Comparison of ENCODE assay signal across 9 cellular contexts in the genomic region with DNA sequence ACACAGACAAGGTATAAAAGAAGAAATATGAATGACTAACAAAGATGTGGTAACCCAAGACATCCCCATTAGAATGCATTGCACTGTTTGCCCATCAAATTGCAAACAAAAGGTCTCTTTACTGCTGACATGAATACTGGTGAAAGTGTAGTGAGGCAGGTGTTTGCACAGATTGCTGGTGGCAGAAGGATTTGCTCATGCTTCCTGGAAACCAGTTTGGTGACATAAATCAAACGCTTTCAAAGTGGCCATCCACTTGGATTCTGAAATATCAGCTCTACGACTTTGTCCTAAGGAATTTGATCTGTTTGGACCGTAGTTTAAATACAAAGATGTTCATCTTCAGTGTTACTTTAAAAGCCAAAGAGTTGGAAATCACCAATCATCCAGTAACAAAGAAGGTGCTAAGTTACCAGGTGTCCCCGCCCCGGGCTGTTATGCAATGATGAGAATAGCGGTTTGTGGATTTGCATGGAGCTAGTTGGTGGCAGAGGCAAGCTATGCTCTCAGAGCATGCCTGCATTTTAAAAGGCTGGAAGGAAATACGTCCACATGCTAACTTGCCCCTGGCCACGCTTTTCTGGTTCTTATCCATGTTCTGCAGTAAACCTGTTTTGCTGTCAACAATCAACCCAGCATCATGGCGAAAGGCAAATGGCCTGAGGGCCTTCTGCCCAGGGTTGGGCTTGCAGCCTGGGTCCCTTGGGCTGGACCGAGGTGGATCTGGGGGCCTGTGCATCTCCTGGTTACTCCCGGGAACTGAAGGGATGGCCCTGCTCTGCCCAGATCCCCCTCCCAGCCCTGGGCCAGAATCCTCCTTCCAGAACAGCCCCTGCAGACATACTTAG. TPM values are rescaled to one million over a fixed set of nuclear protein-coding genes. Genes with fewer than 3 reads are reported as not detected.
DNase-seq lines count a peak whose midpoint lies in the region; ATAC-seq and TF ChIP-seq lines count a peak whose summit lies in the region.
"Had no signal": no experiment of that assay in that cellular context is flagged by ENCODE, and none has a peak within 500 bp of the region (broad histone marks: within the 10 kb centered on the region; RNA-seq: fewer than 3 reads in every experiment).

No MANE protein-coding gene starts in this region.

- no peak overlapping the region for H3K4me3 Mint-ChIP-seq in osteocyte (ENCODE audit: unreplicated experiment)
- H3K4me3 Mint-ChIP-seq: HFFc6 had no signal

- H3K9me3 ChIP-seq in NT2/D1 (ENCODE audit: insufficient read depth, low read length) = no peaks in the 10 kb centered on the region
- H3K9me3 ChIP-seq in left lung = no peaks in the 10 kb centered on the region

- DNase-seq in NB4 (ENCODE audit: low read depth) (peak; percentile 47), NT2/D1 (ENCODE audit: low read depth, low spot score) (no peak), left lung (no peak), osteocyte (ENCODE audit: extremely low spot score, unreplicated experiment) (no peak), coronary artery (ENCODE audit: low spot score) (no peak)
- DNase-seq in stimulated activated CD4-positive, alpha-beta T cell treated with anti-CD3 and anti-CD28 coated beads, Interleukin-4, amount 100 ng/mL, for 4 hours = no peak
- DNase-seq: HFFc6 had no signal

- no peaks in the 10 kb centered on the region for H3K36me3 Mint-ChIP-seq in osteocyte (ENCODE audit: unreplicated experiment)

- peak; percentile 43 for ATAC-seq in GM18858 (IDR thresholded peaks at IDR 0.05; ENCODE audit: unreplicated experiment)
- peak; percentile 26 for ATAC-seq in left lung
- no peak for ATAC-seq in HG03095 (IDR thresholded peaks at IDR 0.05; ENCODE audit: unreplicated experiment)

- H3K27ac ChIP-seq in left lung (no peak overlapping the region), coronary artery (no peak overlapping the region)

- H3K36me3 ChIP-seq in NT2/D1 (ENCODE audit: insufficient read depth, insufficient read length, low read length) (no peaks in the 10 kb centered on the region), left lung (no peaks in the 10 kb centered on the region)

- no peak for TF ChIP-seq CTCF in NB4 (IDR thresholded peaks at IDR 0.05; ENCODE audit: low read depth, low read length)
- TF ChIP-seq CTCF in left lung (IDR thresholded peaks at IDR 0.05) = no peak
- no peak for TF ChIP-seq CTCF in osteocyte (IDR thresholded peaks at IDR 0.05)
- TF ChIP-seq CTCF in coronary artery (IDR thresholded peaks at IDR 0.05) = no peak

- H3K4me1 ChIP-seq in NT2/D1 (ENCODE audit: insufficient read depth, insufficient read length) = peaks cover 35% of the 10 kb centered on the region
- H3K4me1 ChIP-seq in left lung = peaks cover 0 to 36% of the 10 kb centered on the region in 2 donors

- H3K27me3 ChIP-seq in NT2/D1 (ENCODE audit: insufficient read depth, insufficient read length) (peaks cover 12% of the 10 kb centered on the region), left lung (peaks cover 9 to 66% of the 10 kb centered on the region in 2 donors)

- H3K9me3 Mint-ChIP-seq in osteocyte (ENCODE audit: unreplicated experiment) = no peaks in the 10 kb centered on the region
- H3K9me3 Mint-ChIP-seq: HFFc6 had no signal

- H3K27ac Mint-ChIP-seq in osteocyte (ENCODE audit: unreplicated experiment) = no peak overlapping the region
- H3K27ac Mint-ChIP-seq: HFFc6 had no signal

- intact Hi-C loops in left lung (cut with DNase I) = no loop called here

- no peak for TF ChIP-seq POLR2A in NB4 (IDR thresholded peaks at IDR 0.05; ENCODE audit: extremely low read depth, insufficient read length)

- peaks cover 36% of the 10 kb centered on the region for H3K4me1 Mint-ChIP-seq in osteocyte (ENCODE audit: unreplicated experiment)

- H3K4me3 ChIP-seq in NB4 (ENCODE audit: low read depth, low read length) (no peak overlapping the region), NT2/D1 (ENCODE audit: insufficient read length, low read depth) (peak overlapping the region; percentile 0), left lung (no peak overlapping the region), coronary artery (no peak overlapping the region)

- H3K27me3 Mint-ChIP-seq in osteocyte (ENCODE audit: unreplicated experiment) = peaks cover 37% of the 10 kb centered on the region

- H3K9ac ChIP-seq in NT2/D1 (ENCODE audit: insufficient read length, low read depth) = peak overlapping the region; percentile 21

RNA-seq across cellular contexts. Expression of a gene that starts 49.2 kb away (rescaled TPM):
- total RNA-seq in left lung (under 1 TPM in 1 of 2 donors, not detected in 1; 0.10 TPM), osteocyte (0.68 TPM in 1 of 2 replicates, not detected in the other)
- total RNA-seq: HFFc6 had no signal
